2 cellular contexts compared by ENCODE assay signal in genomic region chr15:46681901-46682300, GRCh38.
TF ChIP-seq lines count a peak whose summit lies in the region.

No MANE protein-coding gene starts in this region.

TF ChIP-seq in SK-N-SH treated with all-trans-retinoic acid at 6 μM for 48 hours, 23 proteins besides CTCF, POLR2A, EP300 and RAD21 (continued from another document):
- TF ChIP-seq ZFP3 (CRISPR knock-in tag; IDR thresholded peaks at IDR 0.05) (peak; percentile 37; the same call in 1 of the 2 replicates), ZNF565 (CRISPR knock-in tag; conservative IDR thresholded peaks at IDR 0.05; ENCODE audit: low read depth) (no peak), ISL1 (CRISPR knock-in tag; IDR thresholded peaks at IDR 0.05) (peak; percentile 80), ESRRG (CRISPR knock-in tag; IDR thresholded peaks at IDR 0.05) (peak; percentile 13; the same call in 1 of the 2 replicates), SNAI2 (CRISPR knock-in tag; IDR thresholded peaks at IDR 0.05) (peak; percentile 58; the same call in 1 of the 2 replicates)

TF ChIP-seq in SK-N-SH, 30 proteins besides CTCF, POLR2A, EP300 and RAD21 (continued from another document):
- no peak for TF ChIP-seq REST (IDR thresholded peaks at IDR 0.05; ENCODE audit: low read depth, low read length)
- no peak for TF ChIP-seq SMC3 (IDR thresholded peaks at IDR 0.05; ENCODE audit: low read depth, low read length)
- no peak for TF ChIP-seq TEAD4 (IDR thresholded peaks at IDR 0.05; ENCODE audit: borderline replicate concordance, insufficient read depth)
- no peak for TF ChIP-seq USF2 (IDR thresholded peaks at IDR 0.05; ENCODE audit: borderline replicate concordance, low read depth, low read length)
- TF ChIP-seq USF1 (IDR thresholded peaks at IDR 0.05; ENCODE audit: borderline replicate concordance, low read depth), result no peak
- no peak for TF ChIP-seq MXI1 (IDR thresholded peaks at IDR 0.05; ENCODE audit: low read depth, low read length)
- TF ChIP-seq MEF2A (IDR thresholded peaks at IDR 0.05; ENCODE audit: borderline replicate concordance, low read depth), result no peak
- TF ChIP-seq TAF1 (IDR thresholded peaks at IDR 0.05; ENCODE audit: borderline replicate concordance, low read depth, low read length), result no peak
TF ChIP-seq in SK-N-SH: peak in this region for 0.
